1 cellular context compared by ENCODE assay signal in genomic region chr3:172391592-172392302, GRCh38.
TF ChIP-seq lines count a peak whose summit lies in the region.

No MANE protein-coding gene starts in this region.

TF ChIP-seq in K562, 482 proteins besides CTCF, POLR2A, EP300 and RAD21 (continued from another document and continues in another):
- TF ChIP-seq CHD7 (IDR thresholded peaks at IDR 0.05; ENCODE audit: low read depth, low read length) (no peak), PYGO2 (tag; IDR thresholded peaks at IDR 0.05) (no peak), ZFP91 (CRISPR knock-in tag; IDR thresholded peaks at IDR 0.05) (no peak), SIN3B (IDR thresholded peaks at IDR 0.05; ENCODE audit: low read depth) (no peak), TRIM24 (IDR thresholded peaks at IDR 0.05) (peak in 1 of 2 experiments; percentile 48; a peak in 1 of 4 replicates), ZNF253 (CRISPR knock-in tag; conservative IDR thresholded peaks at IDR 0.05) (no peak), PHB2 (IDR thresholded peaks at IDR 0.05; ENCODE audit: low read depth) (no peak), NEUROD1 (IDR thresholded peaks at IDR 0.05; ENCODE audit: borderline replicate concordance, low read depth, low read length, partially characterized antibody) (no peak), MCM3 (IDR thresholded peaks at IDR 0.05) (no peak), ZNF124 (CRISPR knock-in tag; IDR thresholded peaks at IDR 0.05) (no peak), NR2C1 (IDR thresholded peaks at IDR 0.05) (no peak), NR2C1 (tag; IDR thresholded peaks at IDR 0.05) (no peak), NELFE (IDR thresholded peaks at IDR 0.05; ENCODE audit: insufficient read depth, insufficient read length) (no peak), CREBBP (IDR thresholded peaks at IDR 0.05; ENCODE audit: low read depth, low read length) (no peak), MXD1 (CRISPR knock-in tag; IDR thresholded peaks at IDR 0.05; ENCODE audit: borderline replicate concordance, poor library complexity, severe bottlenecking) (no peak), ZNF589 (CRISPR knock-in tag; IDR thresholded peaks at IDR 0.05; ENCODE audit: low read depth) (no peak), CHD1 (IDR thresholded peaks at IDR 0.05; ENCODE audit: low read length) (no peak), PCBP2 (IDR thresholded peaks at IDR 0.05; ENCODE audit: low read depth, low read length, poor library complexity, severe bottlenecking) (no peak), THRA (IDR thresholded peaks at IDR 0.05) (no peak), MYC (IDR thresholded peaks at IDR 0.05; ENCODE audit: low read depth, low read length) (no peak), MYC (CRISPR knock-in tag; IDR thresholded peaks at IDR 0.05; ENCODE audit: borderline replicate concordance, low read depth) (no peak), SREBF1 (IDR thresholded peaks at IDR 0.05; ENCODE audit: borderline replicate concordance, low read depth, low read length) (no peak), RUNX1 (IDR thresholded peaks at IDR 0.05; ENCODE audit: low read depth) (no peak), GABPB1 (CRISPR knock-in tag; IDR thresholded peaks at IDR 0.05) (no peak), POLR3G (IDR thresholded peaks at IDR 0.05; ENCODE audit: extremely low read depth, insufficient read length, insufficient replicate concordance) (no peak), PTTG1 (tag; IDR thresholded peaks at IDR 0.05; ENCODE audit: low read depth) (no peak), EHMT2 (IDR thresholded peaks at IDR 0.05) (no peak), MEF2D (tag; conservative IDR thresholded peaks at IDR 0.05; ENCODE audit: low read depth) (no peak), ZFPM2 (CRISPR knock-in tag; IDR thresholded peaks at IDR 0.05) (no peak), ZNF197 (CRISPR knock-in tag; IDR thresholded peaks at IDR 0.05; ENCODE audit: low read depth) (no peak), ZBTB17 (CRISPR knock-in tag; IDR thresholded peaks at IDR 0.05) (no peak), GTF3C2 (IDR thresholded peaks at IDR 0.05; ENCODE audit: borderline replicate concordance, extremely low read depth, insufficient read length) (no peak), SAFB (IDR thresholded peaks at IDR 0.05; ENCODE audit: borderline replicate concordance, low read depth, low read length) (no peak), ELK3 (CRISPR knock-in tag; IDR thresholded peaks at IDR 0.05) (no peak), GTF2B (IDR thresholded peaks at IDR 0.05; ENCODE audit: extremely low read depth, insufficient read length) (no peak), KLF1 (tag; IDR thresholded peaks at IDR 0.05) (no peak), MAFG (tag; conservative IDR thresholded peaks at IDR 0.05) (0 out of 2 replicates have a peak, but pooled peaks have one; percentile 21), BCOR (IDR thresholded peaks at IDR 0.05) (no peak)
